In the genomic region with DNA sequence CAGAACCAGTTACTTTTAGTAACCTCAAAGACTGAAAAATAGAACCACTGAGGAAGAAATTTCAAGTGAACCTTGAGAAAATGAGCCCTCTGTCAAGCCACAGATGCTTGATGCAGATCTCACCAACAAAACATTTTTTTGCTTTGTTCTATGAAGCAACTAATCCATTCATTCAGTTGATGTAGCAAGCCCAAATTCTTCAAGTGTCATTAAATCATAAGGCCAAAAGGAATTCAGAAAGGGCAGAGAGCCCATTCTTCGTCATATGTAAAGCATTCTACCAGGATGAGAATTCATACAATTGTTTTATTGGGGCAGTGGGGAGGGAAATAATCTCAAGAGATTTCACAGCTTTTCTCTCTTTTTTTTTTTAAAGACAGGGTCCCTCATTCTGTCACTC, we compare ENCODE assay signal across 17 cellular contexts.
DNase-seq lines count a peak whose midpoint lies in the region; ATAC-seq and TF ChIP-seq lines count a peak whose summit lies in the region.
"Had no signal": no experiment of that assay in that cellular context is flagged by ENCODE, and none has a peak within 500 bp of the region (broad histone marks: within the 10 kb centered on the region; RNA-seq: fewer than 3 reads in every experiment).

No MANE protein-coding gene starts in this region.

- CTCF ChIA-PET in A673 (lab: Charles Lee): no interaction called here

- no peak for ATAC-seq in GM18909 (IDR thresholded peaks at IDR 0.05; ENCODE audit: poor library complexity, unreplicated experiment)

- TF ChIP-seq CTCF in A673 (conservative IDR thresholded peaks at IDR 0.05; ENCODE audit: low read depth, low read length) (no peak), HFFc6 (IDR thresholded peaks at IDR 0.05) (no peak), astrocyte of the cerebellum (IDR thresholded peaks at IDR 0.05; ENCODE audit: low read depth, low read length, missing control alignments) (no peak)

- intact Hi-C loops in A673 (cut with micrococcal nuclease; ENCODE audit: unreplicated experiment) (loop anchor here (5.0 kb wide), 1 partner anchor 38 kb away; no protein-coding TSS in a partner anchor), posterior cingulate gyrus (cut with DNase I) (no loop called here)

- POLR2A ChIA-PET in A673 (lab: Charles Lee; ENCODE audit: low non-redundant PET): no interaction called here

- H3K9me3 ChIP-seq in A673 (ENCODE audit: low read depth, low read length, poor library complexity, severe bottlenecking): no peaks in the 10 kb centered on the region

- peak overlapping the region; percentile 59 for H3K4me3 Mint-ChIP-seq in HFFc6
- H3K4me3 Mint-ChIP-seq: activated CD4-positive, alpha-beta memory T cell treated with anti-CD3 and anti-CD28 coated beads, Interleukin-2, amount 10 ng/mL, durations not matched to agents 7 days and 5 days; activated T-helper 1 cell treated with anti-CD3 and anti-CD28 coated beads, Interleukin-12 subunit alpha, Interleukin-12 subunit beta, Interleukin-2, Interleukin-4 antibody, amounts not matched to agents 30 ng/mL and 10 ng/mL and 1 ng/mL, durations not matched to agents 14 hours and 24 hours and 36 hours; stimulated activated naive CD8-positive, alpha-beta T cell treated with anti-CD3 and anti-CD28 coated beads, Interleukin-15, Interleukin-2, amounts not matched to agents 100 ng/mL and 50 ng/mL, for 24 hours had no signal

- H3K4me3 ChIP-seq in A673 (ENCODE audit: low read depth, low read length, poor library complexity, severe bottlenecking) (no peak overlapping the region), astrocyte of the cerebellum (ENCODE audit: low read depth, low read length) (no peak overlapping the region)

- BruUV-seq in A673 (replicated peaks; lab: Mats Ljungman, UMichigan): no TSS peak

- H3K27ac Mint-ChIP-seq in HFFc6: peak overlapping the region; percentile 95
- H3K27ac Mint-ChIP-seq: activated CD4-positive, alpha-beta memory T cell treated with anti-CD3 and anti-CD28 coated beads, Interleukin-2, amount 10 ng/mL, durations not matched to agents 7 days and 5 days; activated T-helper 1 cell treated with anti-CD3 and anti-CD28 coated beads, Interleukin-12 subunit alpha, Interleukin-12 subunit beta, Interleukin-2, Interleukin-4 antibody, amounts not matched to agents 30 ng/mL and 10 ng/mL and 1 ng/mL, durations not matched to agents 14 hours and 24 hours and 36 hours; stimulated activated naive CD8-positive, alpha-beta T cell treated with anti-CD3 and anti-CD28 coated beads, Interleukin-15, Interleukin-2, amounts not matched to agents 100 ng/mL and 50 ng/mL, for 24 hours had no signal

- no peaks in the 10 kb centered on the region for H3K9me3 Mint-ChIP-seq in HFFc6
- H3K9me3 Mint-ChIP-seq: activated CD4-positive, alpha-beta memory T cell treated with anti-CD3 and anti-CD28 coated beads, Interleukin-2, amount 10 ng/mL, durations not matched to agents 7 days and 5 days; activated T-helper 1 cell treated with anti-CD3 and anti-CD28 coated beads, Interleukin-12 subunit alpha, Interleukin-12 subunit beta, Interleukin-2, Interleukin-4 antibody, amounts not matched to agents 30 ng/mL and 10 ng/mL and 1 ng/mL, durations not matched to agents 14 hours and 24 hours and 36 hours; stimulated activated naive CD8-positive, alpha-beta T cell treated with anti-CD3 and anti-CD28 coated beads, Interleukin-15, Interleukin-2, amounts not matched to agents 100 ng/mL and 50 ng/mL, for 24 hours had no signal

- DNase-seq in A673 (ENCODE audit: low spot score) (peak; percentile 44), HFFc6 (peak; percentile 83), astrocyte of the cerebellum (ENCODE audit: low read depth) (peak; percentile 90), hepatic stellate cell (ENCODE audit: low spot score) (peak; percentile 35), iPS-NIHi11 (ENCODE audit: low spot score) (no peak), NCI-H1105 (lab: John Stamatoyannopoulos, UW) (no peak), posterior cingulate gyrus (no peak)
- DNase-seq: 8988T; activated CD4-positive, alpha-beta memory T cell treated with anti-CD3 and anti-CD28 coated beads, Interleukin-2, amount 10 ng/mL, durations not matched to agents 7 days and 5 days; amygdala; GDM1; mesendoderm; NCI-H1694 treated with DMSO at 0.1 percent for 48 hours; NCI-H526 had no signal

- peaks cover 3% of the 10 kb centered on the region; the same call in 1 of the 2 replicates for H3K27me3 Mint-ChIP-seq in HFFc6 (ENCODE audit: insufficient read depth)
- H3K27me3 Mint-ChIP-seq: activated CD4-positive, alpha-beta memory T cell treated with anti-CD3 and anti-CD28 coated beads, Interleukin-2, amount 10 ng/mL, durations not matched to agents 7 days and 5 days; stimulated activated naive CD8-positive, alpha-beta T cell treated with anti-CD3 and anti-CD28 coated beads, Interleukin-15, Interleukin-2, amounts not matched to agents 100 ng/mL and 50 ng/mL, for 24 hours had no signal

- peaks cover 5% of the 10 kb centered on the region for H3K36me3 ChIP-seq in A673 (ENCODE audit: insufficient read depth, low read length, poor library complexity, severe bottlenecking)

- H3K36me3 Mint-ChIP-seq in HFFc6 (ENCODE audit: low read depth): peaks cover 40% of the 10 kb centered on the region

- H3K27me3 ChIP-seq in A673 (replicated peaks; ENCODE audit: insufficient read depth, low read depth, low read length, poor library complexity): no peaks in the 10 kb centered on the region

- H3K27ac ChIP-seq in A673 (ENCODE audit: low read depth, low read length, poor library complexity, severe bottlenecking): no peak overlapping the region

- H3K4me1 ChIP-seq in A673 (ENCODE audit: insufficient read depth, low read length, poor library complexity, severe bottlenecking): peaks cover 50% of the 10 kb centered on the region

- in situ Hi-C loops in astrocyte of the cerebellum (cut with HindIII; ENCODE audit: low sequenced_read_pairs): no loop called here

- peaks cover 77% of the 10 kb centered on the region for H3K4me1 Mint-ChIP-seq in HFFc6 (ENCODE audit: low read depth)

Comparison
In these comparisons a context has a peak if more than half of its experiments do, and no peak if none do; other contexts are left out.
1. DNase-seq: peak in A673 (single experiment), HFFc6 (single experiment), astrocyte of the cerebellum (single experiment) and hepatic stellate cell (single experiment); none in iPS-NIHi11 (single experiment), NCI-H1105 (single experiment) and posterior cingulate gyrus (0 of 10).